Comparison of ENCODE assay signal across 17 cellular contexts in the genomic region with DNA sequence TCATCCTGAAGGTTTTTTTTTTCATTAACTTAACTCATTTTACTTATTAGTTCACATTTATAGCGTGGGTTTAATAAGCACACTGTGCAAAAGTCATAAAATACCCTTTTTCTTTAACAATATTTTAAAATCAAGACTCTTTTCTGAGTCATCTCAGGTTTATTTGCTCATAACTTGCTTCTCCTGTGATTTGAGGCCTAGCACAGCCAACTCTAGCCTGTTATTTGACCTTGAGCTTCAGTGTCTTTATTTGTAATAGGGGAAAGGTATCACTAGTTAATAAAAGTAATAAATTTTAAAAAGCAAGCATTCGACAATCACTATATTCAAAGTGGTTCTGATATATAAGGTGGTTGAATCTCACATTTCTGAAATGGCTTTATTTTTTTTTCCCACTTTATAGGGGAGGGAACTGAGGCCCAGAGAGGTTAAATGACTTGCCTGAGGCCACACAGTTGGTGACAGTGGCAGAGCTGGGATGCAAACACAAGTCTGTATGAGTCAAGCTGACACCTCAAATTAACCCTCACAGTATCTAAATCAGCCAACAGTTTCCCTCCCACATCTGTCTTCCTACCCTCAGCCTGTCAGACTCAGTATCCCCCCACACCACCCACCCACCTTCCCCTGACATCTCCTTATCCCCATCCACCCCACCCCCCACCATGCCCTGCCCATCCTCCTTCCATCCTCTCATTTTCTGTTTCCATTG.
DNase-seq lines count a peak whose midpoint lies in the region; ATAC-seq and TF ChIP-seq lines count a peak whose summit lies in the region.
"Had no signal": no experiment of that assay in that cellular context is flagged by ENCODE, and none has a peak within 500 bp of the region (broad histone marks: within the 10 kb centered on the region; RNA-seq: fewer than 3 reads in every experiment).

No MANE protein-coding gene starts in this region.

- POLR2A ChIA-PET in Panc1 (lab: Charles Lee), result no interaction called here

- H3K27me3 ChIP-seq in Panc1 (ENCODE audit: control insufficient read depth, insufficient read depth, low read length) (no peaks in the 10 kb centered on the region), gastroesophageal sphincter (no peaks in the 10 kb centered on the region)
- H3K27me3 ChIP-seq: transverse colon had no signal

- CTCF ChIA-PET in Panc1 (lab: Charles Lee), result interaction anchor here (0.7 kb wide), 3 partner anchors 72 to 359 kb away, joined by 3 to 4 read pairs (median 3); no protein-coding TSS in a partner anchor

- TF ChIP-seq POLR2A in gastroesophageal sphincter (IDR thresholded peaks at IDR 0.05), result no peak

- in situ Hi-C loops in Panc1 (cut with HindIII; ENCODE audit: low pct_unique_long_range_greater_than_20kb, low sequenced_read_pairs), result no loop called here

- H3K9me3 ChIP-seq in Panc1 (ENCODE audit: control insufficient read depth, insufficient read depth, low read depth, low read length), result no peaks in the 10 kb centered on the region
- H3K9me3 ChIP-seq in gastroesophageal sphincter, result no peaks in the 10 kb centered on the region
- H3K9me3 ChIP-seq: transverse colon had no signal

- H3K4me1 Mint-ChIP-seq in stimulated activated naive CD8-positive, alpha-beta T cell treated with anti-CD3 and anti-CD28 coated beads, Interleukin-15, amount 100 ng/mL, for 72 hours, result peaks cover 18% of the 10 kb centered on the region
- H3K4me1 Mint-ChIP-seq: activated B cell treated with CpG ODN at 0.5 μM for 24 hours had no signal

- peaks cover 20% of the 10 kb centered on the region for H3K4me1 ChIP-seq in Panc1 (ENCODE audit: control insufficient read depth, insufficient read depth, low read length)
- H3K4me1 ChIP-seq in gastroesophageal sphincter, result peaks cover 0 to 73% (median 11%) of the 10 kb centered on the region in 3 donors

- ATAC-seq in Panc1 (peak; percentile 82), gastroesophageal sphincter (no peak), GM21423 (IDR thresholded peaks at IDR 0.05; ENCODE audit: unreplicated experiment) (no peak)
- ATAC-seq in stimulated activated naive CD8-positive, alpha-beta T cell treated with anti-CD3 and anti-CD28 coated beads, Interleukin-15, amount 100 ng/mL, for 72 hours, result peak; percentile 97
- ATAC-seq: left lobe of liver, sciatic nerve had no signal

- H3K27ac ChIP-seq in Panc1 (ENCODE audit: low read length), result peak overlapping the region; percentile 59
- H3K27ac ChIP-seq in gastroesophageal sphincter, result peak overlapping the region in 3 of 4 donors; percentile 62 to 96 (median 71)
- H3K27ac ChIP-seq: foreskin keratinocyte had no signal

- no peak overlapping the region for H3K4me3 Mint-ChIP-seq in stimulated activated naive CD8-positive, alpha-beta T cell treated with anti-CD3 and anti-CD28 coated beads, Interleukin-15, amount 100 ng/mL, for 72 hours
- H3K4me3 Mint-ChIP-seq: activated B cell treated with CpG ODN at 0.5 μM for 24 hours; T-helper 1 cell treated with Interleukin-12 subunit alpha and Interleukin-12 subunit beta and Interleukin-4 antibody, amounts not matched to agents 30 μg/mL and 1 μg/mL, for 36 hours had no signal

- BruUV-seq in Panc1 (replicated peaks; lab: Mats Ljungman, UMichigan), result no TSS peak

- TF ChIP-seq EP300 in gastroesophageal sphincter (IDR thresholded peaks at IDR 0.05), result no peak

- DNase-seq in stimulated activated CD4-positive, alpha-beta T cell treated with anti-CD3 and anti-CD28 coated beads, Interleukin-12 subunit alpha, Interleukin-12 subunit beta, amount 100 ng/mL, for 48 hours (ENCODE audit: low read depth in 2 of 3, low spot score in 1 of 3), result peak; percentile 19 to 21 (median 21)
- no peak for DNase-seq in stimulated activated CD4-positive, alpha-beta T cell treated with anti-CD3 and anti-CD28 coated beads, Interleukin-12 subunit alpha, Interleukin-12 subunit beta, amount 100 ng/mL, for 4 hours
- no peak for DNase-seq in Panc1 (ENCODE audit: low read depth, low spot score)
- peak in 1 of 2 donors; percentile 54 for DNase-seq in stimulated activated naive CD8-positive, alpha-beta T cell treated with anti-CD3 and anti-CD28 coated beads, Interleukin-15, amount 100 ng/mL, for 72 hours
- no peak for DNase-seq in D341Med (ENCODE audit: low spot score)
- DNase-seq: activated B cell treated with CpG ODN at 0.5 μM for 24 hours; Calu3; foreskin keratinocyte; NCI-H187 treated with DMSO at 0.1 percent for 48 hours; NK-92 treated with Interleukin-12 subunit alpha and Interleukin-12 subunit beta, amount 100 ng/mL, for 24 hours; stimulated activated naive CD4-positive, alpha-beta T cell; transverse colon had no signal

- WGBS in gastroesophageal sphincter (ENCODE audit: low coverage in 1 of 2), 2 donors, result 83 to 86% methylated on average over 2 of the region's 2 CpGs

- TF ChIP-seq CTCF in Panc1 (IDR thresholded peaks at IDR 0.05), result no peak
- TF ChIP-seq CTCF in gastroesophageal sphincter (IDR thresholded peaks at IDR 0.05), result no peak

- no peak overlapping the region for H3K27ac Mint-ChIP-seq in stimulated activated naive CD8-positive, alpha-beta T cell treated with anti-CD3 and anti-CD28 coated beads, Interleukin-15, amount 100 ng/mL, for 72 hours
- H3K27ac Mint-ChIP-seq: activated B cell treated with CpG ODN at 0.5 μM for 24 hours; T-helper 1 cell treated with Interleukin-12 subunit alpha and Interleukin-12 subunit beta and Interleukin-4 antibody, amounts not matched to agents 30 μg/mL and 1 μg/mL, for 36 hours had no signal

- intact Hi-C loops in Panc1 (cut with micrococcal nuclease; ENCODE audit: unreplicated experiment), result no loop called here

- H3K4me3 ChIP-seq in Panc1 (ENCODE audit: low read depth in 2 of 2, low read length in 2 of 2) (no peak overlapping the region), gastroesophageal sphincter (no peak overlapping the region)
- H3K4me3 ChIP-seq: transverse colon had no signal

- peaks cover 44% of the 10 kb centered on the region for H3K27me3 Mint-ChIP-seq in stimulated activated naive CD8-positive, alpha-beta T cell treated with anti-CD3 and anti-CD28 coated beads, Interleukin-15, amount 100 ng/mL, for 72 hours
- H3K27me3 Mint-ChIP-seq: activated B cell treated with CpG ODN at 0.5 μM for 24 hours had no signal

- no peaks in the 10 kb centered on the region for H3K36me3 ChIP-seq in Panc1 (ENCODE audit: control insufficient read depth, insufficient read depth, low read length)
- peaks cover 0 to 6% of the 10 kb centered on the region in 2 donors for H3K36me3 ChIP-seq in gastroesophageal sphincter
- H3K36me3 ChIP-seq: transverse colon had no signal

- no peaks in the 10 kb centered on the region for H3K9me3 Mint-ChIP-seq in stimulated activated naive CD8-positive, alpha-beta T cell treated with anti-CD3 and anti-CD28 coated beads, Interleukin-15, amount 100 ng/mL, for 72 hours
- H3K9me3 Mint-ChIP-seq: activated B cell treated with CpG ODN at 0.5 μM for 24 hours; T-helper 1 cell treated with Interleukin-12 subunit alpha and Interleukin-12 subunit beta and Interleukin-4 antibody, amounts not matched to agents 30 μg/mL and 1 μg/mL, for 36 hours had no signal

Comparison
In these comparisons a context has a peak if more than half of its experiments do, and no peak if none do; other contexts are left out.
1. DNase-seq: peak in stimulated activated CD4-positive, alpha-beta T cell treated with anti-CD3 and anti-CD28 coated beads, Interleukin-12 subunit alpha, Interleukin-12 subunit beta, amount 100 ng/mL, for 48 hours (3 of 3); none in stimulated activated CD4-positive, alpha-beta T cell treated with anti-CD3 and anti-CD28 coated beads, Interleukin-12 subunit alpha, Interleukin-12 subunit beta, amount 100 ng/mL, for 4 hours (single experiment), Panc1 (single experiment) and D341Med (single experiment).
2. ATAC-seq: peak in Panc1 (single experiment) and stimulated activated naive CD8-positive, alpha-beta T cell treated with anti-CD3 and anti-CD28 coated beads, Interleukin-15, amount 100 ng/mL, for 72 hours (single experiment); none in gastroesophageal sphincter (single experiment) and GM21423 (single experiment).